9 cellular contexts compared by ENCODE assay signal in the genomic region with DNA sequence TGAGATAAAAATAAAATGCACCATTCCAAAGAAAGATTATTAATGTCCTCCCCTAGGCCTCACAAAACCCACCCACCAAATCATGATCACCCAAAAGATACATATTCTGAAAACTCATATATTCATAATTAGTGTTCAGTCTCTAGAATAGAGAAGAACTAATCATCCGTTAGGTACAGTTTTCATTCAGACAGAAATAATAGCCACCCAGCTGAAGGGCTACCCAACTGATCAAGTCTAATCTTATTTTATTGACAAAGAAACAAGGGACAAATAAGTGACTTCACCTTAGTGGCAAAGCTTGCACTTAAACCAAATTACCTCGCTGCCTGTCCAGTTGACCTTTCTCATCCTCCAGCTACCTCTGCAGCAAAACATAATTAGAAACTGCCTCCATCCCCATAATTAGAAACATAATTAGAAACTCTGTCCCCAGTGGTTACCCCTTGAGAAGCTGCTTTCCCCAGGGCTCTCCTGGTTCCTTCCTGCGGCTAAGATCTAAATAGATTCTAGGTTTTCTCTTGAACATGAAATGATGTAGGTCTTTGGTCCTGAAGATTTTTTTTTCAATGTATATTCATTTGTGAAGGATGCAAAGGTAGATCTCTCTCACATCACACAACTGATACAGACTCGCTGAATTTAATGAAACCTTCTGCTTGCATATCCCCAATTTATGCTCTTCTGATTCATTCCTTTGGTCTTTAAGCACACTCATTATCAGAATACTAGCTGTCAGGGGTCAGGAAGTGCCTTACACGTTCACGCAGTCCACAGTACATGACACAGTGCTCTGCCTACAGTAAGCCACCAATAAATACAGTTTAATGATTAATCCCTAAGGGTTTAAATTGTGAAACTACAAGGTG. TPM values are rescaled to one million over a fixed set of nuclear protein-coding genes. Genes with fewer than 3 reads are reported as not detected.
A peak's percentile ranks its signal among the peaks of the same experiment; 100 is the strongest.
DNase-seq lines count a peak whose midpoint lies in the region; ATAC-seq and TF ChIP-seq lines count a peak whose summit lies in the region.
"Had no signal": no experiment of that assay in that cellular context is flagged by ENCODE, and none has a peak within 500 bp of the region (broad histone marks: within the 10 kb centered on the region; RNA-seq: fewer than 3 reads in every experiment).

No MANE protein-coding gene starts in this region.

- H3K4me1 ChIP-seq in GM23248 (ENCODE audit: insufficient read depth): peaks cover 13% of the 10 kb centered on the region

- ATAC-seq in GM21619 (IDR thresholded peaks at IDR 0.05; ENCODE audit: unreplicated experiment) (peak; percentile 91), HG03457 (IDR thresholded peaks at IDR 0.05; ENCODE audit: unreplicated experiment) (peak; percentile 93)
- ATAC-seq in effector memory CD8-positive, alpha-beta T cell (replicated peaks): no peak

- H3K27ac ChIP-seq in GM23248: no peak overlapping the region

- H2AFZ ChIP-seq in GM23248: no peak overlapping the region

- no peaks in the 10 kb centered on the region for H3K9me3 ChIP-seq in GM23248 (ENCODE audit: low read depth)

- intact Hi-C loops in activated CD4-positive, alpha-beta T cell treated with anti-CD3 and anti-CD28 coated beads, Interleukin-2, amount 10 ng/mL, durations not matched to agents 24 days and 14 days (cut with micrococcal nuclease): no loop called here

- H3K4me2 ChIP-seq in GM23248 (ENCODE audit: unreplicated experiment): no peak overlapping the region

- no peaks in the 10 kb centered on the region for H4K20me1 ChIP-seq in GM23248 (ENCODE audit: insufficient read depth)

- peaks cover 23% of the 10 kb centered on the region for H3K79me2 ChIP-seq in GM23248 (ENCODE audit: insufficient read depth)

- no peaks in the 10 kb centered on the region for H3K9me2 ChIP-seq in GM23248 (ENCODE audit: insufficient read depth)

- peaks cover 32% of the 10 kb centered on the region for H3K4me1 Mint-ChIP-seq in activated CD4-positive, alpha-beta T cell treated with anti-CD3 and anti-CD28 coated beads, Interleukin-2, amount 10 ng/mL, durations not matched to agents 24 days and 14 days
- H3K4me1 Mint-ChIP-seq in nephron progenitor cell: no peaks in the 10 kb centered on the region
- peaks cover 3 to 19% of the 10 kb centered on the region in 2 donors for H3K4me1 Mint-ChIP-seq in effector memory CD8-positive, alpha-beta T cell (ENCODE audit: low read depth in 2 of 2)

- no peaks in the 10 kb centered on the region for H3K27me3 ChIP-seq in GM23248 (replicated peaks; ENCODE audit: insufficient read depth)

- WGBS in GM23248 (ENCODE audit: low coverage in 1 of 2, low lambda C conversion rate in 2 of 2, missing lambda C conversion rate in 2 of 2), 2 experiments: 84 to 86% methylated on average over 6 of the region's 6 CpGs

- peak overlapping the region; percentile 51 for H3K27ac Mint-ChIP-seq in activated CD4-positive, alpha-beta T cell treated with anti-CD3 and anti-CD28 coated beads, Interleukin-2, amount 10 ng/mL, durations not matched to agents 24 days and 14 days
- H3K27ac Mint-ChIP-seq in nephron progenitor cell: peak overlapping the region; percentile 27
- H3K27ac Mint-ChIP-seq in effector memory CD8-positive, alpha-beta T cell: no peak overlapping the region

- peak overlapping the region; percentile 5 for H3K4me3 Mint-ChIP-seq in activated CD4-positive, alpha-beta T cell treated with anti-CD3 and anti-CD28 coated beads, Interleukin-2, amount 10 ng/mL, durations not matched to agents 24 days and 14 days
- no peak overlapping the region for H3K4me3 Mint-ChIP-seq in nephron progenitor cell
- H3K4me3 Mint-ChIP-seq in effector memory CD8-positive, alpha-beta T cell: no peak overlapping the region

- peaks cover 27% of the 10 kb centered on the region for H3K36me3 Mint-ChIP-seq in activated CD4-positive, alpha-beta T cell treated with anti-CD3 and anti-CD28 coated beads, Interleukin-2, amount 10 ng/mL, durations not matched to agents 24 days and 14 days (ENCODE audit: low read depth)
- peaks cover 18% of the 10 kb centered on the region for H3K36me3 Mint-ChIP-seq in nephron progenitor cell (ENCODE audit: low read depth)
- peaks cover 3% of the 10 kb centered on the region for H3K36me3 Mint-ChIP-seq in effector memory CD8-positive, alpha-beta T cell (ENCODE audit: insufficient read depth)

- no peak for DNase-seq in activated CD4-positive, alpha-beta T cell treated with anti-CD3 and anti-CD28 coated beads, Interleukin-2, amount 10 ng/mL, durations not matched to agents 24 days and 14 days
- DNase-seq in activated CD4-positive, alpha-beta T cell treated with anti-CD3 and anti-CD28 coated beads, Interleukin-2, amount 50 U/mL, for 1 hour: no peak
- DNase-seq in nephron progenitor cell: no peak
- DNase-seq in GM23248: no peak
- no peak for DNase-seq in effector memory CD8-positive, alpha-beta T cell
- DNase-seq in hippocampal formation (lab: John Stamatoyannopoulos, UW): no peak
- DNase-seq: activated CD4-positive, CD25-positive, alpha-beta regulatory T cell had no signal

- no peak overlapping the region for H3K4me3 ChIP-seq in GM23248

- in situ Hi-C loops in GM23248 (cut with MboI): no loop called here

- H3K9ac ChIP-seq in GM23248: no peak overlapping the region

- TF ChIP-seq CTCF in nephron progenitor cell (IDR thresholded peaks at IDR 0.05): no peak

- no peaks in the 10 kb centered on the region for H3K36me3 ChIP-seq in GM23248 (ENCODE audit: low read depth)

- no peaks in the 10 kb centered on the region for H3K27me3 Mint-ChIP-seq in activated CD4-positive, alpha-beta T cell treated with anti-CD3 and anti-CD28 coated beads, Interleukin-2, amount 10 ng/mL, durations not matched to agents 24 days and 14 days
- no peaks in the 10 kb centered on the region for H3K27me3 Mint-ChIP-seq in nephron progenitor cell (ENCODE audit: low read depth, poor library complexity)
- no peaks in the 10 kb centered on the region for H3K27me3 Mint-ChIP-seq in effector memory CD8-positive, alpha-beta T cell

- peaks cover 15% of the 10 kb centered on the region for H3F3A ChIP-seq in GM23248 (ENCODE audit: insufficient read depth)

- H3K9me3 Mint-ChIP-seq in activated CD4-positive, alpha-beta T cell treated with anti-CD3 and anti-CD28 coated beads, Interleukin-2, amount 10 ng/mL, durations not matched to agents 24 days and 14 days: peaks cover 4% of the 10 kb centered on the region
- H3K9me3 Mint-ChIP-seq in nephron progenitor cell: no peaks in the 10 kb centered on the region
- no peaks in the 10 kb centered on the region for H3K9me3 Mint-ChIP-seq in effector memory CD8-positive, alpha-beta T cell

RNA-seq across cellular contexts. Expression of gene HBS1L, which starts 46.3 kb away (rescaled TPM):
- 94.4 and 104 TPM in 2 replicates for total RNA-seq in activated CD4-positive, alpha-beta T cell treated with anti-CD3 and anti-CD28 coated beads, Interleukin-2, amount 10 ng/mL, durations not matched to agents 24 days and 14 days
- 83.1 and 124 TPM in 2 replicates for total RNA-seq in GM23248 (2014; rRNA removed; shearing (Covaris generic))
- 83.9 and 85.0 TPM in 2 replicates for polyA plus RNA-seq in GM23248 (2016; fragmentation: Nextera tagmentation; extraction: Ambion mirVana)

RNA-seq across cellular contexts. Expression of gene ALDH8A1, which starts 58.4 kb away (rescaled TPM):
- 1.2 and 1.7 TPM in 2 replicates for total RNA-seq in activated CD4-positive, alpha-beta T cell treated with anti-CD3 and anti-CD28 coated beads, Interleukin-2, amount 10 ng/mL, durations not matched to agents 24 days and 14 days
- total RNA-seq in GM23248 (2014; rRNA removed; shearing (Covaris generic)): not detected in 2 replicates
- not detected in 2 replicates for polyA plus RNA-seq in GM23248 (2016; fragmentation: Nextera tagmentation; extraction: Ambion mirVana)

Comparison
In these comparisons a context has a peak if more than half of its experiments do, and no peak if none do; other contexts are left out.
1. H3K27ac Mint-ChIP-seq: peak in activated CD4-positive, alpha-beta T cell treated with anti-CD3 and anti-CD28 coated beads, Interleukin-2, amount 10 ng/mL, durations not matched to agents 24 days and 14 days (single experiment) and nephron progenitor cell (single experiment); none in effector memory CD8-positive, alpha-beta T cell (0 of 2).